ENCODE assay signal across 26 cellular contexts in the genomic region with DNA sequence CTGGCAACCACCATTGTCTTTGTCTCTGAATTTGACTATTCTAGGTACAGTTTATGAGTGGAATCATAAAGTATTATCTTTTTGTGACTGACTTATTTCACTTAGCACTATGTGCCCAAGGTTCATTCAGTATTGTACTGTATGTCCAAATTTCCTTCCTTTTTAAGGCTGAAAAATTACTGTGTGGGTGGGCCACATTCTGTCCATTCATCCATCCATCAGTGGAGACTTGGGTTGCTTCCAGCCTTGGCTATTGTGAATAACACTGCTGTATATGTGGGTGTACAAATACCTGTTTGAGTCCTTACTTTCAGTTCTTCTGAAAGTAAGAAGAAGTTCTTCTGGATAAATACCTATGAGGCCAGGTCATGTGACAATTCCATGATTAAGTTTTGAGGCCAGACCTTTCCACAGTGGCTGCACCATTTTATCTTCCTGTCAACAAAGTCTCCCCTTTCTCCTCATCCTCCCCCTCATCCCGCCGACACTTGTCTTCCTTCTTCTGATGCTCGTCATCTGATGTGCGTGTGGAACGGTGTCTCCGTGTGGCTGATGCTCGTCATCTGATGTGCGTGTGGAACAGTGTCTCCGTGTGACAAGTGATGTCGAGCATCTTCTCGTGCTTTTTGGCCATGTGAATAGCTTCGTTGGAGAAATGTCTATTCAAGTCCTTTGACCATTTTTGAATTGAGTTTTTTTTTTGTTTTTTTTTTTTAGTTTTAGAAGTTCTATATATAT.
"Had no signal": no experiment of that assay in that cellular context is flagged by ENCODE, and none has a peak within 500 bp of the region (broad histone marks: within the 10 kb centered on the region; RNA-seq: fewer than 3 reads in every experiment).

No MANE protein-coding gene starts in this region.

- H3K9me3 Mint-ChIP-seq: activated B cell treated with CpG ODN at 0.5 μM for 24 hours; activated CD4-positive, alpha-beta T cell treated with anti-CD3 and anti-CD28 coated beads, Interleukin-2, amount 10 ng/mL, durations not matched to agents 7 days and 5 days; activated CD8-positive, alpha-beta T cell treated with anti-CD3 and anti-CD28 coated beads for 36 hours; activated naive CD4-positive, alpha-beta T cell treated with anti-CD3 and anti-CD28 coated beads, Interleukin-2, amount 50 U/mL, for 24 hours; activated T-helper 1 cell treated with anti-CD3 and anti-CD28 coated beads, Interleukin-12 subunit alpha, Interleukin-12 subunit beta, Interleukin-2, Interleukin-4 antibody, amounts not matched to agents 30 ng/mL and 10 ng/mL and 1 ng/mL, durations not matched to agents 14 hours and 24 hours and 36 hours; central memory CD8-positive, alpha-beta T cell; effector memory CD8-positive, alpha-beta T cell; naive thymus-derived CD4-positive, alpha-beta T cell; neural progenitor cell had no signal

- H3K27ac Mint-ChIP-seq: activated B cell treated with CpG ODN at 0.5 μM for 24 hours; activated CD4-positive, alpha-beta T cell treated with anti-CD3 and anti-CD28 coated beads, Interleukin-2, amount 10 ng/mL, durations not matched to agents 7 days and 5 days; activated CD8-positive, alpha-beta T cell treated with anti-CD3 and anti-CD28 coated beads for 36 hours; activated naive CD4-positive, alpha-beta T cell treated with anti-CD3 and anti-CD28 coated beads, Interleukin-2, amount 50 U/mL, for 24 hours; activated T-helper 1 cell treated with anti-CD3 and anti-CD28 coated beads, Interleukin-12 subunit alpha, Interleukin-12 subunit beta, Interleukin-2, Interleukin-4 antibody, amounts not matched to agents 30 ng/mL and 10 ng/mL and 1 ng/mL, durations not matched to agents 14 hours and 24 hours and 36 hours; neural progenitor cell; T-helper 17 cell had no signal

- H3K4me3 Mint-ChIP-seq: activated B cell treated with CpG ODN at 0.5 μM for 24 hours; activated CD4-positive, alpha-beta T cell treated with anti-CD3 and anti-CD28 coated beads, Interleukin-2, amount 10 ng/mL, durations not matched to agents 7 days and 5 days; activated CD8-positive, alpha-beta memory T cell treated with anti-CD3 and anti-CD28 coated beads, Interleukin-2, amount 10 ng/mL, durations not matched to agents 7 days and 5 days; activated CD8-positive, alpha-beta T cell treated with anti-CD3 and anti-CD28 coated beads for 36 hours; activated naive CD4-positive, alpha-beta T cell treated with anti-CD3 and anti-CD28 coated beads, Interleukin-2, amount 50 U/mL, for 24 hours; activated T-helper 1 cell treated with anti-CD3 and anti-CD28 coated beads, Interleukin-12 subunit alpha, Interleukin-12 subunit beta, Interleukin-2, Interleukin-4 antibody, amounts not matched to agents 30 ng/mL and 10 ng/mL and 1 ng/mL, durations not matched to agents 14 hours and 24 hours and 36 hours; central memory CD8-positive, alpha-beta T cell; effector memory CD8-positive, alpha-beta T cell; naive thymus-derived CD4-positive, alpha-beta T cell; neural progenitor cell; T-helper 17 cell had no signal

- H3K4me1 ChIP-seq: esophagus squamous epithelium, gastroesophageal sphincter, heart left ventricle, neural progenitor cell, thyroid gland had no signal

- H3K4me1 Mint-ChIP-seq: activated B cell treated with CpG ODN at 0.5 μM for 24 hours; activated CD4-positive, alpha-beta T cell treated with anti-CD3 and anti-CD28 coated beads, Interleukin-2, amount 10 ng/mL, durations not matched to agents 7 days and 5 days; central memory CD8-positive, alpha-beta T cell; neural progenitor cell had no signal

- FAIRE-seq: colon, keratinocyte had no signal

- H3K9me3 ChIP-seq: esophagus squamous epithelium, gastroesophageal sphincter, heart left ventricle, thyroid gland had no signal

- H3K4me3 ChIP-seq: dorsolateral prefrontal cortex, esophagus squamous epithelium, gastroesophageal sphincter, heart left ventricle, lung, neural progenitor cell, thyroid gland had no signal

- H3K27me3 Mint-ChIP-seq: activated B cell treated with CpG ODN at 0.5 μM for 24 hours; activated CD4-positive, alpha-beta T cell treated with anti-CD3 and anti-CD28 coated beads, Interleukin-2, amount 10 ng/mL, durations not matched to agents 7 days and 5 days; activated CD8-positive, alpha-beta memory T cell treated with anti-CD3 and anti-CD28 coated beads, Interleukin-2, amount 10 ng/mL, durations not matched to agents 7 days and 5 days; activated CD8-positive, alpha-beta T cell treated with anti-CD3 and anti-CD28 coated beads for 36 hours; activated naive CD4-positive, alpha-beta T cell treated with anti-CD3 and anti-CD28 coated beads, Interleukin-2, amount 50 U/mL, for 24 hours; central memory CD8-positive, alpha-beta T cell; effector memory CD8-positive, alpha-beta T cell; naive thymus-derived CD4-positive, alpha-beta T cell; T-helper 17 cell had no signal

- ATAC-seq: activated CD8-positive, alpha-beta memory T cell treated with anti-CD3 and anti-CD28 coated beads, Interleukin-2, amount 10 ng/mL, durations not matched to agents 7 days and 5 days; activated CD8-positive, alpha-beta T cell treated with anti-CD3 and anti-CD28 coated beads for 36 hours; effector memory CD8-positive, alpha-beta T cell; gastroesophageal sphincter; heart left ventricle; left lobe of liver; naive thymus-derived CD4-positive, alpha-beta T cell; T-helper 17 cell had no signal

- H3K9ac ChIP-seq: neural progenitor cell had no signal

- DNase-seq: activated B cell treated with CpG ODN at 0.5 μM for 24 hours; activated CD4-positive, alpha-beta T cell treated with anti-CD3 and anti-CD28 coated beads, Interleukin-2, amount 10 ng/mL, durations not matched to agents 7 days and 5 days; activated CD8-positive, alpha-beta memory T cell treated with anti-CD3 and anti-CD28 coated beads, Interleukin-2, amount 10 ng/mL, durations not matched to agents 7 days and 5 days; activated CD8-positive, alpha-beta T cell treated with anti-CD3 and anti-CD28 coated beads for 36 hours; activated gamma-delta T cell treated with Interleukin-2 at 50 U/mL for 16 hours; aorta; dorsolateral prefrontal cortex; effector memory CD8-positive, alpha-beta T cell; esophagus squamous epithelium; heart left ventricle; naive thymus-derived CD4-positive, alpha-beta T cell; stimulated activated CD4-positive, alpha-beta T cell treated with anti-CD3 and anti-CD28 coated beads, Interleukin-2, amount 100 ng/mL, for 48 hours; stimulated activated naive CD4-positive, alpha-beta T cell treated with Interleukin-2 at 50 U/mL for 16 hours; substantia nigra; SW 1271; T-helper 17 cell; thyroid gland had no signal

- H3K27ac ChIP-seq: esophagus squamous epithelium, gastroesophageal sphincter, heart left ventricle, neural progenitor cell, thyroid gland had no signal
